Comparison of ENCODE assay signal across 25 cellular contexts in genomic region chr3:53229606-53230005, GRCh38. TPM values are rescaled to one million over a fixed set of nuclear protein-coding genes. Genes with fewer than 3 reads are reported as not detected.
A peak's percentile ranks its signal among the peaks of the same experiment; 100 is the strongest.
DNase-seq lines count a peak whose midpoint lies in the region; ATAC-seq, FAIRE-seq and TF ChIP-seq lines count a peak whose summit lies in the region.
"Had no signal": no experiment of that assay in that cellular context is flagged by ENCODE, and none has a peak within 500 bp of the region (broad histone marks: within the 10 kb centered on the region; RNA-seq: fewer than 3 reads in every experiment).

No MANE protein-coding gene starts in this region.

- H3K4me2 ChIP-seq in HepG2 (ENCODE audit: low read depth, low read length) = no peak overlapping the region

- no peak for TF ChIP-seq CTCF in HepG2 (CRISPR knock-in tag; IDR thresholded peaks at IDR 0.05)
- no peak for TF ChIP-seq CTCF in right lobe of liver (IDR thresholded peaks at IDR 0.05)
- no peak for TF ChIP-seq CTCF in endodermal cell (conservative IDR thresholded peaks at IDR 0.05)

- H3K4me3 Mint-ChIP-seq in activated T-cell treated with anti-CD3 and anti-CD28 coated beads, Interleukin-2, amount 50 U/mL, for 24 hours = no peak overlapping the region
- no peak overlapping the region for H3K4me3 Mint-ChIP-seq in activated T-cell treated with anti-CD3 and anti-CD28 coated beads, Interleukin-2, amount 50 U/mL, for 72 hours
- H3K4me3 Mint-ChIP-seq in endodermal cell = no peak overlapping the region
- H3K4me3 Mint-ChIP-seq: CD8-positive, alpha-beta memory T cell had no signal

- H3K9me3 ChIP-seq in HepG2 (ENCODE audit: low read length) (no peaks in the 10 kb centered on the region), right lobe of liver (no peaks in the 10 kb centered on the region), endodermal cell (ENCODE audit: control insufficient read depth, low read length) (no peaks in the 10 kb centered on the region)
- H3K9me3 ChIP-seq: SJCRH30 had no signal

- H3K79me2 ChIP-seq in HepG2 (ENCODE audit: insufficient read depth, low read length) = no peaks in the 10 kb centered on the region

- CTCF ChIA-PET in HepG2 (lab: Yijun Ruan, JAX; ENCODE audit: low intra/inter-chr PET ratio, low total read pairs) = no interaction called here

- H3K4me3 ChIP-seq in HepG2 (replicated peaks in 1 of 3; ENCODE audit: insufficient read depth in 1 of 3, low read depth in 2 of 3, low read length in 3 of 3) (no peak overlapping the region), right lobe of liver (no peak overlapping the region), endodermal cell (ENCODE audit: low read length) (no peak overlapping the region)
- H3K4me3 ChIP-seq: SJCRH30 had no signal

- TF ChIP-seq EP300 in HepG2 (IDR thresholded peaks at IDR 0.05; ENCODE audit: low read depth in 2 of 2, low read length in 2 of 2) (no peak), HepG2 (CRISPR knock-in tag; IDR thresholded peaks at IDR 0.05; ENCODE audit: borderline replicate concordance) (no peak)

- FAIRE-seq in HepG2 (lab: Jason Lieb, UNC) = no peak
- FAIRE-seq: G401.6, GM19239, H54 had no signal

- H3K27ac ChIP-seq in HepG2 (ENCODE audit: extremely low read length, insufficient read depth, low read length) (no peak overlapping the region), right lobe of liver (no peak overlapping the region), endodermal cell (ENCODE audit: low read depth, low read length) (no peak overlapping the region)
- H3K27ac ChIP-seq: 22Rv1, SJCRH30 had no signal

- BruUV-seq in HepG2 (replicated peaks; lab: Mats Ljungman, UMichigan) = no TSS peak

- no peak overlapping the region for H3K9ac ChIP-seq in HepG2 (ENCODE audit: insufficient read depth, low read depth, low read length)
- H3K9ac ChIP-seq in endodermal cell (ENCODE audit: extremely low read depth, low read length, poor library complexity, severe bottlenecking) = no peak overlapping the region

- intact Hi-C loops in HepG2 (cut with micrococcal nuclease; ENCODE audit: unreplicated experiment) (no loop called here), right lobe of liver (cut with DNase I) (no loop called here)

- H3K9me3 Mint-ChIP-seq in activated T-cell treated with anti-CD3 and anti-CD28 coated beads, Interleukin-2, amount 50 U/mL, for 24 hours = no peaks in the 10 kb centered on the region
- H3K9me3 Mint-ChIP-seq in activated T-cell treated with anti-CD3 and anti-CD28 coated beads, Interleukin-2, amount 50 U/mL, for 72 hours = no peaks in the 10 kb centered on the region
- H3K9me3 Mint-ChIP-seq in endodermal cell = no peaks in the 10 kb centered on the region
- H3K9me3 Mint-ChIP-seq: CD8-positive, alpha-beta memory T cell had no signal

- H4K20me1 ChIP-seq in HepG2 (ENCODE audit: insufficient read depth, low read length) = 0 out of 2 replicates have a peak, but pooled peaks cover 3% of the 10 kb centered on the region

- H3K27me3 ChIP-seq in HepG2 (ENCODE audit: control insufficient read depth in 1 of 2, insufficient read depth in 2 of 2, low read length in 2 of 2) (no peaks in the 10 kb centered on the region), right lobe of liver (no peaks in the 10 kb centered on the region), endodermal cell (ENCODE audit: control insufficient read depth, insufficient read depth, low read length, poor library complexity, severe bottlenecking) (no peaks in the 10 kb centered on the region)
- H3K27me3 ChIP-seq: SJCRH30 had no signal

- TF ChIP-seq RAD21 in HepG2 (CRISPR knock-in tag; IDR thresholded peaks at IDR 0.05) = no peak

- H3K36me3 Mint-ChIP-seq in activated T-cell treated with anti-CD3 and anti-CD28 coated beads, Interleukin-2, amount 50 U/mL, for 24 hours (ENCODE audit: low read depth) = peaks cover 100% of the 10 kb centered on the region
- peaks cover 4 to 13% of the 10 kb centered on the region in 2 donors for H3K36me3 Mint-ChIP-seq in activated T-cell treated with anti-CD3 and anti-CD28 coated beads, Interleukin-2, amount 50 U/mL, for 72 hours (ENCODE audit: insufficient read depth in 2 of 2)
- H3K36me3 Mint-ChIP-seq in endodermal cell (ENCODE audit: low read depth) = peaks cover 91% of the 10 kb centered on the region

- no peak for TF ChIP-seq POLR2A in HepG2 (IDR thresholded peaks at IDR 0.05; ENCODE audit: insufficient read depth in 1 of 2, low read depth in 2 of 2, low read length in 2 of 2)
- TF ChIP-seq POLR2A in right lobe of liver (IDR thresholded peaks at IDR 0.05) = no peak

- no peak overlapping the region for H3K27ac Mint-ChIP-seq in activated T-cell treated with anti-CD3 and anti-CD28 coated beads, Interleukin-2, amount 50 U/mL, for 24 hours
- no peak overlapping the region for H3K27ac Mint-ChIP-seq in activated T-cell treated with anti-CD3 and anti-CD28 coated beads, Interleukin-2, amount 50 U/mL, for 72 hours
- H3K27ac Mint-ChIP-seq in endodermal cell = peak overlapping the region; percentile 11
- H3K27ac Mint-ChIP-seq: CD8-positive, alpha-beta memory T cell had no signal

- in situ Hi-C loops in HepG2 (cut with HindIII; ENCODE audit: extremely low pct_ligation_motif_present, low pct_unique_long_range_greater_than_20kb) = no loop called here

- peak; percentile 17 for DNase-seq in activated T-cell treated with anti-CD3 and anti-CD28 coated beads, Interleukin-2, amount 50 U/mL, for 24 hours
- DNase-seq in activated T-cell treated with anti-CD3 and anti-CD28 coated beads, Interleukin-2, amount 50 U/mL, for 72 hours = no peak
- DNase-seq in HepG2 (ENCODE audit: low spot score) = no peak
- DNase-seq in right lobe of liver = no peak
- no peak for DNase-seq in endodermal cell
- DNase-seq in iPS-NIHi7 (ENCODE audit: extremely low spot score) = no peak
- no peak for DNase-seq in activated gamma-delta T cell treated with Interleukin-2 at 50 U/mL for 16 hours
- DNase-seq: AML-193; C1 segment of cervical spinal cord; Calu3; CD8-positive, alpha-beta memory T cell; KG1; NCI-H1092; NCI-H1436 treated with DMSO at 0.1 percent for 48 hours; NCI-H1930; NCI-H226; NCI-H510A treated with DMSO at 0.1 percent for 48 hours; NCI-H774; NK-92 treated with Interleukin-12 subunit alpha and Interleukin-12 subunit beta, amount 100 ng/mL, for 24 hours; SJCRH30 had no signal

- H3K36me3 ChIP-seq in HepG2 (replicated peaks in 1 of 2; ENCODE audit: control insufficient read depth in 1 of 2, insufficient read depth in 2 of 2, low read length in 2 of 2) = peaks cover 67 to 97% of the 10 kb centered on the region in 2 experiments
- H3K36me3 ChIP-seq in right lobe of liver = peaks cover 13 to 100% (median 41%) of the 10 kb centered on the region in 4 donors
- H3K36me3 ChIP-seq in endodermal cell (ENCODE audit: control insufficient read depth, insufficient read depth, low read length) = peaks cover 86% of the 10 kb centered on the region

- H3K4me1 ChIP-seq in HepG2 (ENCODE audit: insufficient read depth, low read length) (peaks cover 27% of the 10 kb centered on the region), right lobe of liver (no peaks in the 10 kb centered on the region), endodermal cell (ENCODE audit: control insufficient read depth, insufficient read depth, low read length) (no peaks in the 10 kb centered on the region)
- H3K4me1 ChIP-seq: SJCRH30 had no signal

- 100% methylated on average over 2 of the region's 2 CpGs for WGBS in HepG2 (ENCODE audit: low lambda C conversion rate)
- WGBS in right lobe of liver (ENCODE audit: insufficient coverage, low coverage, low lambda C conversion rate, missing lambda C conversion rate) = no CpG with 5 or more reads among the region's 2 CpGs
- 90% methylated on average over 2 of the region's 2 CpGs; no CpG with 5 or more reads in 1 of the 2 experiments for WGBS in endodermal cell (ENCODE audit: insufficient coverage in 1 of 2, insufficient read length in 1 of 2), 2 experiments

- POLR2A ChIA-PET in HepG2 (lab: Yijun Ruan, JAX) = no interaction called here

- no peaks in the 10 kb centered on the region for H3K4me1 Mint-ChIP-seq in activated T-cell treated with anti-CD3 and anti-CD28 coated beads, Interleukin-2, amount 50 U/mL, for 24 hours (ENCODE audit: low read depth)
- H3K4me1 Mint-ChIP-seq in activated T-cell treated with anti-CD3 and anti-CD28 coated beads, Interleukin-2, amount 50 U/mL, for 72 hours (ENCODE audit: low read depth) = no peaks in the 10 kb centered on the region
- no peaks in the 10 kb centered on the region for H3K4me1 Mint-ChIP-seq in endodermal cell
- H3K4me1 Mint-ChIP-seq: CD8-positive, alpha-beta memory T cell had no signal

- H3K27me3 Mint-ChIP-seq in activated T-cell treated with anti-CD3 and anti-CD28 coated beads, Interleukin-2, amount 50 U/mL, for 24 hours = no peaks in the 10 kb centered on the region
- no peaks in the 10 kb centered on the region for H3K27me3 Mint-ChIP-seq in activated T-cell treated with anti-CD3 and anti-CD28 coated beads, Interleukin-2, amount 50 U/mL, for 72 hours (ENCODE audit: low read depth)
- H3K27me3 Mint-ChIP-seq in endodermal cell (ENCODE audit: insufficient read depth) = no peaks in the 10 kb centered on the region
- H3K27me3 Mint-ChIP-seq: CD8-positive, alpha-beta memory T cell had no signal

- H2AFZ ChIP-seq in HepG2 (ENCODE audit: low read length) = no peak overlapping the region

- ATAC-seq in activated T-cell treated with anti-CD3 and anti-CD28 coated beads, Interleukin-2, amount 50 U/mL, for 72 hours (replicated peaks in 1 of 2) = no peak
- ATAC-seq in HepG2 (no peak), right lobe of liver (no peak), GM21526 (IDR thresholded peaks at IDR 0.05; ENCODE audit: low FRiP score, unreplicated experiment) (no peak)

RNA-seq across cellular contexts. Expression of gene TKT, which starts 26.2 kb away (rescaled TPM):
- 100 to 1,000 TPM; 252 to 274 TPM for total RNA-seq in activated T-cell treated with anti-CD3 and anti-CD28 coated beads, Interleukin-2, amount 50 U/mL, for 72 hours
- 196 and 238 TPM in 2 replicates for total RNA-seq in HepG2 (2016; rRNA removed; fragmentation: Illumina TruSeq; extraction: Trizol)
- 73.9 and 83.5 TPM in 2 replicates for total RNA-seq in HepG2 (2016; cell fraction: cytosol; rRNA removed; fragmentation: Illumina TruSeq; extraction: Trizol; ENCODE audit: low read depth)
- 153 and 251 TPM in 2 replicates for total RNA-seq in HepG2 (2016; cell fraction: insoluble cytoplasmic fraction; rRNA removed; fragmentation: Illumina TruSeq; extraction: Trizol)
- total RNA-seq in HepG2 (2016; cell fraction: membrane; rRNA removed; fragmentation: Illumina TruSeq; extraction: Trizol) = 138 and 161 TPM in 2 replicates
- 157 and 193 TPM in 2 replicates for total RNA-seq in HepG2 (2016; cell fraction: nucleus; rRNA removed; fragmentation: Illumina TruSeq; extraction: Trizol)
- 150 and 188 TPM in 2 replicates for polyA plus RNA-seq in HepG2 (2011; rRNA removed)
- polyA plus RNA-seq in HepG2 (2011; cell fraction: cytosol; rRNA removed) = 105 and 148 TPM in 2 replicates
- polyA plus RNA-seq in HepG2 (2011; cell fraction: nucleus; rRNA removed) = 113 and 116 TPM in 2 replicates
- polyA plus RNA-seq in HepG2 (2012) = 234 and 367 TPM in 2 replicates
- 126 and 140 TPM in 2 replicates for polyA plus RNA-seq in HepG2 (2016; cell fraction: cytosol; fragmentation: Illumina TruSeq; extraction: Trizol; ENCODE audit: low read depth)
- 190 and 266 TPM in 2 replicates for polyA plus RNA-seq in HepG2 (2016; cell fraction: insoluble cytoplasmic fraction; fragmentation: Illumina TruSeq; extraction: Trizol; ENCODE audit: low read depth)
- polyA plus RNA-seq in HepG2 (2016; cell fraction: membrane; fragmentation: Illumina TruSeq; extraction: Trizol; ENCODE audit: low read depth) = 168 and 215 TPM in 2 replicates
- 308 and 328 TPM in 2 replicates for polyA plus RNA-seq in HepG2 (2016; cell fraction: nucleus; fragmentation: Illumina TruSeq; extraction: Trizol; ENCODE audit: insufficient read depth, low read depth)
- polyA minus RNA-seq in HepG2 (2011; rRNA and poly(A)+ RNA removed; ENCODE audit: low replicate concordance) = 280 and 471 TPM in 2 replicates
- polyA minus RNA-seq in HepG2 (2011; cell fraction: cytosol; rRNA and poly(A)+ RNA removed) = 128 and 140 TPM in 2 replicates
- 47.4 and 62.7 TPM in 2 replicates for polyA minus RNA-seq in HepG2 (2011; cell fraction: nucleus; rRNA and poly(A)+ RNA removed)
- total RNA-seq in right lobe of liver = 100 to 1,000 TPM in 5 of 6 experiments, 10 to 100 TPM in 1; 98.9 to 257 (median 146) TPM
- 100 to 1,000 TPM; 373 to 472 TPM for total RNA-seq in endodermal cell
- 576 TPM for polyA plus RNA-seq in endodermal cell (2013, experiment 1 of 2)
- polyA plus RNA-seq in endodermal cell (2013, experiment 2 of 2) = 503 TPM
